ENCODE assay signal across 8 cellular contexts in genomic region chr7:100826546-100827329, GRCh38.
DNase-seq lines count a peak whose midpoint lies in the region; ATAC-seq and TF ChIP-seq lines count a peak whose summit lies in the region.

No MANE protein-coding gene starts in this region.

- peaks cover 4 to 7% of the 10 kb centered on the region in 2 donors for H3K27me3 ChIP-seq in duodenal mucosa (ENCODE audit: control insufficient read depth in 1 of 2, insufficient read depth in 2 of 2, low read length in 2 of 2)
- peaks cover 3% of the 10 kb centered on the region for H3K27me3 ChIP-seq in mucosa of stomach (ENCODE audit: control insufficient read depth, insufficient read depth, low read length)

- TF ChIP-seq CTCF in AG10803 (conservative IDR thresholded peaks at IDR 0.05; ENCODE audit: low read length) (no peak), LNCaP clone FGC (IDR thresholded peaks at IDR 0.05; ENCODE audit: control insufficient read depth, extremely low read depth, insufficient read depth) (no peak)

- H3K4me3 ChIP-seq in AG10803 (ENCODE audit: low read length) = peak overlapping the region; percentile 71
- peak overlapping the region; percentile 74 for H3K4me3 ChIP-seq in LNCaP clone FGC (ENCODE audit: low read depth, low read length)
- H3K4me3 ChIP-seq in duodenal mucosa (ENCODE audit: low read depth in 1 of 2, low read length in 2 of 2) = peak overlapping the region; percentile 71 to 77
- H3K4me3 ChIP-seq in mucosa of stomach (ENCODE audit: low read length) = peak overlapping the region; percentile 1

- no peak for DNase-seq in AG10803 (ENCODE audit: low read depth)
- DNase-seq in LNCaP clone FGC (ENCODE audit: low read depth) = no peak
- DNase-seq in stimulated activated CD4-positive, alpha-beta T cell treated with anti-CD3 and anti-CD28 coated beads, Interleukin-4, amount 100 ng/mL, for 4 hours = no peak
- no peak for DNase-seq in cerebellar nuclear complex (lab: John Stamatoyannopoulos, UW)
- DNase-seq in DMS153 (lab: John Stamatoyannopoulos, UW) = no peak

- H3K9me3 ChIP-seq in duodenal mucosa (ENCODE audit: control insufficient read depth in 1 of 2, low read length in 2 of 2) = no peaks in the 10 kb centered on the region
- no peaks in the 10 kb centered on the region for H3K9me3 ChIP-seq in mucosa of stomach (ENCODE audit: control insufficient read depth, low read length)

- peak overlapping the region; percentile 70 to 79 for H3K9ac ChIP-seq in duodenal mucosa (ENCODE audit: low read depth in 1 of 2, low read length in 2 of 2)
- peak overlapping the region; percentile 35 for H3K9ac ChIP-seq in mucosa of stomach (ENCODE audit: low read length)

- no peak for ATAC-seq in HG03280 (IDR thresholded peaks at IDR 0.05; ENCODE audit: unreplicated experiment)

- H3K4me1 ChIP-seq in duodenal mucosa (ENCODE audit: control insufficient read depth in 1 of 2, insufficient read depth in 2 of 2, low read length in 2 of 2) = peaks cover 16 to 33% of the 10 kb centered on the region in 2 donors
- peaks cover 29% of the 10 kb centered on the region for H3K4me1 ChIP-seq in mucosa of stomach (ENCODE audit: control insufficient read depth, insufficient read depth, low read length)

- H3K36me3 ChIP-seq in duodenal mucosa (ENCODE audit: control insufficient read depth in 1 of 2, insufficient read depth in 2 of 2, low read length in 2 of 2) (peaks cover 0 to 16% of the 10 kb centered on the region in 2 donors), mucosa of stomach (ENCODE audit: control insufficient read depth, insufficient read depth, low read length) (no peaks in the 10 kb centered on the region)

- H3K27ac ChIP-seq in duodenal mucosa (ENCODE audit: low read depth, low read length) = peak overlapping the region; percentile 20

Comparison
In these comparisons a context has a peak if more than half of its experiments do, and no peak if none do; other contexts are left out.
1. H3K4me3 ChIP-seq: peak in every context shown above with its lines; median percentile 74 in LNCaP clone FGC; 74 in duodenal mucosa; 71 in AG10803; 1 in mucosa of stomach.